ENCODE assay signal across 9 cellular contexts in the genomic region with DNA sequence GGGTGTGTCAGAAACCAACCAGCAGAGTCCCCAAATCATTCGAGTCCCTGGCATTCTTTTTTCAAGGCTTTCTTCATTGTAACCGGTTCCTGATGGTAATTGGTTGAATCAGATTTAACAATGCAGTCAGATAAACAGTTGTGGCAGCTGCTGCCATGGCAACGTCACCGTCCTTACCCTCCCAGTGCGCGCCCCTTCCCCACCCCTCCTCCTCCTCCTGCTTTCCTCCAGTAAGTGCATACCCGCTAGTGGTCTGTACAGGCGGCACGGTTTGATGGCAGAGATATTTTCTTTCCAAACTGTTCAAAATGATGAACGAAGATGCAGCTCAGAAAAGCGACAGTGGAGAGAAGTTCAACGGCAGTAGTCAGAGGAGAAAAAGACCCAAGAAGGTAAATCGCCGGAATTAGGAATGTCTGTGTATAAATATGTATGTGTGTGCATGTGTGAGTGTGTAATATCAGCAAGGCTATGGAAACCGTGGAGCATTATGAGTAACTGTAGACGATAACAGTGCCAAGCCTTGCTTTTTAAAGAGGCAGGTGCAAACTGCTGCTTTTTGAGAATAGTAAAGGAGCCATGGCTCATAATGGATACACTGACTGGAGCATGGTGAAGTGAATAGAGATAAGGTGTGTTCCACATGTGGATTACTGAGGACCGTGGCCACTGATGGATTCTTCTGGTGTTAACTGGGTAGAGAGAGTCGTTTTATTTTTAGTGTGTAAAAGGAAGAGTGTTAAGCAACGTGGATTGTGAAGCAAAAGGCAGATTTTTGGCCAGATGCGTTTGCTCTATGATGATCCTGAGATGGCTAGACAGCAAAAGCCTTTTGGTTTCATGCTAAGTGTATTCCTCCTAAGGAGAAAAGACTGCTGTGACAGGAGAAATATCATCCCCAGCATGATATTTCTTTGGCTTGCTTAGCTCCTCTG. TPM values are rescaled to one million over a fixed set of nuclear protein-coding genes. Genes with fewer than 3 reads are reported as not detected.
DNase-seq lines count a peak whose midpoint lies in the region; TF ChIP-seq lines count a peak whose summit lies in the region.
"Had no signal": no experiment of that assay in that cellular context is flagged by ENCODE, and none has a peak within 500 bp of the region (broad histone marks: within the 10 kb centered on the region; RNA-seq: fewer than 3 reads in every experiment).

A gene (plus strand): TSS at position 233 of the 935 bp plus-strand sequence. CDS start 76 bp downstream, at position 309.

- peaks cover 0 to 7% of the 10 kb centered on the region in 2 donors for H3K4me1 ChIP-seq in right atrium auricular region

- H3K4me3 ChIP-seq in right atrium auricular region (peak within 1 kb of the TSS; percentile 26 to 31), retinal pigment epithelial cell (ENCODE audit: low read length) (peak within 1 kb of the TSS; percentile 42)

- H3K4me1 Mint-ChIP-seq in HFFc6 (ENCODE audit: low read depth): peaks cover 10% of the 10 kb centered on the region

- H3K9me3 ChIP-seq in right atrium auricular region: no peaks in the 10 kb centered on the region

- H3K4me3 Mint-ChIP-seq in HFFc6: no peak within 1 kb of the TSS

- H3K27me3 Mint-ChIP-seq in HFFc6 (ENCODE audit: insufficient read depth): no peaks in the 10 kb centered on the region

- no peaks in the 10 kb centered on the region for H3K27me3 ChIP-seq in right atrium auricular region

- H3K27ac Mint-ChIP-seq in HFFc6: no peak within 1 kb of the TSS

- H3K9me3 Mint-ChIP-seq in HFFc6: no peaks in the 10 kb centered on the region

- in situ Hi-C loops in SK-MEL-5 (cut with HindIII; ENCODE audit: low pct_unique_long_range_greater_than_20kb, low sequenced_read_pairs): no loop called here

- no peaks in the 10 kb centered on the region for H3K36me3 Mint-ChIP-seq in HFFc6 (ENCODE audit: low read depth)

- TF ChIP-seq CTCF in right atrium auricular region (IDR thresholded peaks at IDR 0.05) (no peak), retinal pigment epithelial cell (conservative IDR thresholded peaks at IDR 0.05; ENCODE audit: low read depth, low read length) (no peak), HFFc6 (IDR thresholded peaks at IDR 0.05) (no peak)

- H3K36me3 ChIP-seq in right atrium auricular region: no peaks in the 10 kb centered on the region

- H3K27ac ChIP-seq in right atrium auricular region: no peak within 1 kb of the TSS

- DNase-seq in HT1080 (ENCODE audit: low read depth): no peak
- DNase-seq in SK-MEL-5 (ENCODE audit: low read depth, low spot score): no peak
- no peak for DNase-seq in right atrium auricular region (ENCODE audit: low spot score)
- DNase-seq in retinal pigment epithelial cell (ENCODE audit: low read depth): peak; percentile 27
- no peak for DNase-seq in HFFc6
- DNase-seq in NK-92 (lab: John Stamatoyannopoulos, UW; ENCODE audit: unreplicated experiment): no peak
- no peak for DNase-seq in AG08395 (ENCODE audit: low spot score)
- DNase-seq in activated CD4-positive, alpha-beta T cell treated with anti-CD3 and anti-CD28 coated beads for 4 hours: no peak
- DNase-seq: amniotic stem cell had no signal

RNA-seq across cellular contexts. Expression of the gene that starts here (rescaled TPM):
- total RNA-seq in HT1080 (2014; rRNA removed; shearing (Covaris generic)): 11.6 and 12.1 TPM in 2 replicates
- polyA plus RNA-seq in HT1080 (2015; cell fraction: cytosol; rRNA removed): 7.8 and 12.3 TPM in 2 replicates
- 24.9 and 25.7 TPM in 2 replicates for polyA plus RNA-seq in HT1080 (2015; cell fraction: nucleus; rRNA removed)
- total RNA-seq in SK-MEL-5 (2014; rRNA removed; shearing (Covaris generic)): 83.9 and 91.1 TPM in 2 replicates
- polyA plus RNA-seq in SK-MEL-5 (2015; cell fraction: cytosol; rRNA removed): 30.4 and 49.9 TPM in 2 replicates
- 41.5 and 47.2 TPM in 2 replicates for polyA plus RNA-seq in SK-MEL-5 (2015; cell fraction: nucleus; rRNA removed)
- 100 to 1,000 TPM; 169 to 332 TPM for total RNA-seq in right atrium auricular region
- 1 to 10 TPM; 1.4 to 9.0 (median 2.3) TPM for total RNA-seq in HFFc6 (2021; fragmentation: NEBNext Ultra II Directional; extraction: Animal tissue kit (Norgen Biotek cat#: 25700))
